In genomic region chr5:83405662-83406061, GRCh38 we compare ENCODE assay signal across 15 cellular contexts.
DNase-seq lines count a peak whose midpoint lies in the region; ATAC-seq and TF ChIP-seq lines count a peak whose summit lies in the region.
"Had no signal": no experiment of that assay in that cellular context is flagged by ENCODE, and none has a peak within 500 bp of the region (broad histone marks: within the 10 kb centered on the region; RNA-seq: fewer than 3 reads in every experiment).

No MANE protein-coding gene starts in this region.

- ATAC-seq in Right ventricle myocardium inferior (peak; percentile 78), heart right ventricle (peak in 7 of 8 donors; percentile 54 to 86 (median 74)), GM19467 (IDR thresholded peaks at IDR 0.05; ENCODE audit: unreplicated experiment) (no peak)
- ATAC-seq: A549 had no signal

- no peak overlapping the region for H3K9ac ChIP-seq in neural cell (ENCODE audit: low read length)
- H3K9ac ChIP-seq: BLaER1 had no signal

- intact Hi-C loops in Right ventricle myocardium inferior (cut with DNase I), result loop anchor here (10.0 kb wide), 2 partner anchors 131 to 331 kb away; partner anchors contain the start of genes TMEM167A and XRCC4
- intact Hi-C loops in cardiac septum (cut with DNase I), result loop anchor here (10.0 kb wide), 1 partner anchor 1071 kb away; no protein-coding TSS in a partner anchor
- intact Hi-C loops in heart right ventricle (cut with DNase I), result loop anchor here in 1 of 10 donors (10.0 kb wide), 1 partner anchor 311 kb away; no protein-coding TSS in a partner anchor
- intact Hi-C loops in testis (cut with DNase I; ENCODE audit: low total_unique reads), result no loop called here

- H3K27ac ChIP-seq in heart right ventricle (peak overlapping the region in 1 of 10 donors; percentile 82), neural cell (ENCODE audit: low read length) (peak overlapping the region; percentile 78), testis (no peak overlapping the region)
- H3K27ac ChIP-seq: 22Rv1, A549, BLaER1 had no signal

- no peak overlapping the region for H2AFZ ChIP-seq in neural cell (ENCODE audit: low read depth, low read length)

- DNase-seq in Right ventricle myocardium inferior (ENCODE audit: missing footprints), result no peak
- DNase-seq in cardiac septum (ENCODE audit: low spot score), result no peak
- DNase-seq in heart right ventricle, result no peak
- no peak for DNase-seq in testis
- DNase-seq in SKM-1 treated with dmso at 0.1 percent for 144 hours (lab: John Stamatoyannopoulos, UW; ENCODE audit: unreplicated experiment), result no peak
- DNase-seq: CD4-positive, alpha-beta memory T cell; DMS153; DMS79; GDM1; H9 had no signal

- TF ChIP-seq EP300 in neural cell (conservative IDR thresholded peaks at IDR 0.05; ENCODE audit: poor library complexity, severe bottlenecking), result no peak

- H3K79me2 ChIP-seq in neural cell (replicated peaks; ENCODE audit: insufficient read depth, low read length), result no peaks in the 10 kb centered on the region

- H3K9me2 ChIP-seq in neural cell (ENCODE audit: insufficient read depth, low read length), result no peaks in the 10 kb centered on the region

- H3K4me1 ChIP-seq in heart right ventricle (peaks cover 0 to 12% (median 7%) of the 10 kb centered on the region in 9 donors), testis (no peaks in the 10 kb centered on the region)
- H3K4me1 ChIP-seq: A549, BLaER1 had no signal

- H3K9me3 ChIP-seq in heart right ventricle (peaks cover 0 to 23% (median 11%) of the 10 kb centered on the region in 11 donors), neural cell (ENCODE audit: low read length) (no peaks in the 10 kb centered on the region), testis (no peaks in the 10 kb centered on the region)
- H3K9me3 ChIP-seq: BLaER1 had no signal

- no peak overlapping the region for H3K4me2 ChIP-seq in neural cell (ENCODE audit: low read length)
- H3K4me2 ChIP-seq: A549, BLaER1 had no signal

- H4K20me1 ChIP-seq in neural cell (ENCODE audit: insufficient read depth), result no peaks in the 10 kb centered on the region
- H4K20me1 ChIP-seq: BLaER1 had no signal

- TF ChIP-seq RAD21 in neural cell (conservative IDR thresholded peaks at IDR 0.05), result no peak

- no peak for TF ChIP-seq POLR2A in testis (IDR thresholded peaks at IDR 0.05)

- H3K4me3 ChIP-seq in heart right ventricle, result no peak overlapping the region
- H3K4me3 ChIP-seq in neural cell (ENCODE audit: low read length), result no peak overlapping the region
- no peak overlapping the region for H3K4me3 ChIP-seq in testis
- H3K4me3 ChIP-seq: A549, BLaER1 had no signal

- 49 to 65% methylated on average over 3 of the region's 3 CpGs for WGBS in heart right ventricle, 2 donors
- 88 to 97% methylated on average over 3 of the region's 3 CpGs for WGBS in testis, 2 donors

- no peaks in the 10 kb centered on the region for H3K36me3 ChIP-seq in heart right ventricle
- no peaks in the 10 kb centered on the region for H3K36me3 ChIP-seq in neural cell (ENCODE audit: insufficient read depth, low read length)
- H3K36me3 ChIP-seq in testis (ENCODE audit: low read depth, missing control alignments), result no peaks in the 10 kb centered on the region
- H3K36me3 ChIP-seq: BLaER1 had no signal

- H3K27me3 ChIP-seq in heart right ventricle (no peaks in the 10 kb centered on the region), neural cell (ENCODE audit: insufficient read depth, low read depth, low read length) (no peaks in the 10 kb centered on the region), testis (no peaks in the 10 kb centered on the region)
- H3K27me3 ChIP-seq: BLaER1 had no signal

- peaks cover 9% of the 10 kb centered on the region for H3F3A ChIP-seq in neural cell (ENCODE audit: insufficient read depth, low read length, poor library complexity, severe bottlenecking)

- TF ChIP-seq CTCF in heart right ventricle (IDR thresholded peaks at IDR 0.05) (no peak), neural cell (IDR thresholded peaks at IDR 0.05; ENCODE audit: poor library complexity, severe bottlenecking) (no peak), testis (IDR thresholded peaks at IDR 0.05) (no peak)

TF ChIP-seq in neural cell, 6 proteins besides CTCF, POLR2A, EP300 and RAD21:
- TF ChIP-seq, protein P1, sequence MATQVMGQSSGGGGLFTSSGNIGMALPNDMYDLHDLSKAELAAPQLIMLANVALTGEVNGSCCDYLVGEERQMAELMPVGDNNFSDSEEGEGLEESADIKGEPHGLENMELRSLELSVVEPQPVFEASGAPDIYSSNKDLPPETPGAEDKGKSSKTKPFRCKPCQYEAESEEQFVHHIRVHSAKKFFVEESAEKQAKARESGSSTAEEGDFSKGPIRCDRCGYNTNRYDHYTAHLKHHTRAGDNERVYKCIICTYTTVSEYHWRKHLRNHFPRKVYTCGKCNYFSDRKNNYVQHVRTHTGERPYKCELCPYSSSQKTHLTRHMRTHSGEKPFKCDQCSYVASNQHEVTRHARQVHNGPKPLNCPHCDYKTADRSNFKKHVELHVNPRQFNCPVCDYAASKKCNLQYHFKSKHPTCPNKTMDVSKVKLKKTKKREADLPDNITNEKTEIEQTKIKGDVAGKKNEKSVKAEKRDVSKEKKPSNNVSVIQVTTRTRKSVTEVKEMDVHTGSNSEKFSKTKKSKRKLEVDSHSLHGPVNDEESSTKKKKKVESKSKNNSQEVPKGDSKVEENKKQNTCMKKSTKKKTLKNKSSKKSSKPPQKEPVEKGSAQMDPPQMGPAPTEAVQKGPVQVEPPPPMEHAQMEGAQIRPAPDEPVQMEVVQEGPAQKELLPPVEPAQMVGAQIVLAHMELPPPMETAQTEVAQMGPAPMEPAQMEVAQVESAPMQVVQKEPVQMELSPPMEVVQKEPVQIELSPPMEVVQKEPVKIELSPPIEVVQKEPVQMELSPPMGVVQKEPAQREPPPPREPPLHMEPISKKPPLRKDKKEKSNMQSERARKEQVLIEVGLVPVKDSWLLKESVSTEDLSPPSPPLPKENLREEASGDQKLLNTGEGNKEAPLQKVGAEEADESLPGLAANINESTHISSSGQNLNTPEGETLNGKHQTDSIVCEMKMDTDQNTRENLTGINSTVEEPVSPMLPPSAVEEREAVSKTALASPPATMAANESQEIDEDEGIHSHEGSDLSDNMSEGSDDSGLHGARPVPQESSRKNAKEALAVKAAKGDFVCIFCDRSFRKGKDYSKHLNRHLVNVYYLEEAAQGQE (IDR thresholded peaks at IDR 0.05; ENCODE audit: borderline replicate concordance), result no peak
